ENCODE assay signal across 1 cellular context in genomic region chr19:7920520-7921301, GRCh38.
TF ChIP-seq lines count a peak whose summit lies in the region.

No MANE protein-coding gene starts in this region.

TF ChIP-seq in H1, 55 proteins besides CTCF, POLR2A, EP300 and RAD21:
- TF ChIP-seq TBP (IDR thresholded peaks at IDR 0.05; ENCODE audit: low read depth, low read length) (no peak), BACH1 (IDR thresholded peaks at IDR 0.05; ENCODE audit: low read length) (0 out of 2 replicates have a peak, but pooled peaks have one; percentile 3), SIX5 (IDR thresholded peaks at IDR 0.05; ENCODE audit: low read depth, low read length) (no peak), JUND (IDR thresholded peaks at IDR 0.05; ENCODE audit: low read length) (no peak), YY1 (IDR thresholded peaks at IDR 0.05; ENCODE audit: low read depth, low read length) (no peak), SP4 (IDR thresholded peaks at IDR 0.05; ENCODE audit: low read length) (no peak), SP1 (IDR thresholded peaks at IDR 0.05; ENCODE audit: low read depth, low read length) (no peak), SRF (IDR thresholded peaks at IDR 0.05; ENCODE audit: low read depth, low read length) (no peak), EZH2 (IDR thresholded peaks at IDR 0.05; ENCODE audit: low read depth, low read length, severe bottlenecking) (no peak), EGR1 (IDR thresholded peaks at IDR 0.05; ENCODE audit: borderline replicate concordance, low read depth, low read length) (peak; percentile 92), CHD7 (IDR thresholded peaks at IDR 0.05; ENCODE audit: insufficient replicate concordance, low read length) (no peak), POU5F1 (IDR thresholded peaks at IDR 0.05; ENCODE audit: low read depth, low read length) (no peak), FOSL1 (IDR thresholded peaks at IDR 0.05; ENCODE audit: insufficient read depth, low read depth, low read length) (no peak), CHD1 (IDR thresholded peaks at IDR 0.05; ENCODE audit: low read depth, low read length) (no peak), ZNF274 (IDR thresholded peaks at IDR 0.05; ENCODE audit: borderline replicate concordance, extremely low read depth, low read length) (no peak), CHD2 (IDR thresholded peaks at IDR 0.05; ENCODE audit: low read length) (no peak), JUN (IDR thresholded peaks at IDR 0.05; ENCODE audit: low read depth, low read length) (no peak), ATF2 (IDR thresholded peaks at IDR 0.05; ENCODE audit: low read length) (no peak), HDAC2 (IDR thresholded peaks at IDR 0.05; ENCODE audit: borderline replicate concordance in 1 of 2, low read depth in 2 of 2, low read length in 2 of 2) (no peak), CREB1 (IDR thresholded peaks at IDR 0.05) (no peak), NANOG (IDR thresholded peaks at IDR 0.05; ENCODE audit: insufficient read depth, low read depth, low read length, poor library complexity, severe bottlenecking) (no peak), CBX8 (IDR thresholded peaks at IDR 0.05; ENCODE audit: borderline replicate concordance, low read depth, low read length) (no peak), RFX5 (IDR thresholded peaks at IDR 0.05; ENCODE audit: borderline replicate concordance, low read depth, low read length) (no peak), ASH2L (IDR thresholded peaks at IDR 0.05; ENCODE audit: low read length) (no peak), CEBPB (IDR thresholded peaks at IDR 0.05; ENCODE audit: low read depth, low read length) (no peak), NRF1 (IDR thresholded peaks at IDR 0.05; ENCODE audit: low read depth, low read length) (no peak), TAF1 (IDR thresholded peaks at IDR 0.05; ENCODE audit: low read depth, low read length) (no peak; the same call in 1 of the 2 replicates), TAF7 (optimal IDR thresholded peaks at IDR 0.05; ENCODE audit: borderline replicate concordance, low read depth, low read length) (no peak), BCL11A (IDR thresholded peaks at IDR 0.05; ENCODE audit: low read depth in 2 of 2, low read length in 2 of 2) (no peak), USF2 (IDR thresholded peaks at IDR 0.05; ENCODE audit: low read length) (no peak), E2F6 (IDR thresholded peaks at IDR 0.05) (0 out of 2 replicates have a peak, but pooled peaks have one; percentile 12), GTF2F1 (IDR thresholded peaks at IDR 0.05; ENCODE audit: borderline replicate concordance, low read depth, low read length) (no peak), ATF3 (IDR thresholded peaks at IDR 0.05; ENCODE audit: insufficient read depth, low read depth, low read length) (no peak), SUZ12 (IDR thresholded peaks at IDR 0.05; ENCODE audit: low read length) (no peak), TEAD4 (IDR thresholded peaks at IDR 0.05; ENCODE audit: low read depth, low read length) (peak; percentile 52; the same call in 1 of the 2 replicates), MAX (IDR thresholded peaks at IDR 0.05) (peak; percentile 20; the same call in 1 of the 2 replicates), POLR2AphosphoS5 (IDR thresholded peaks at IDR 0.05; ENCODE audit: low read depth, low read length) (no peak), RNF2 (IDR thresholded peaks at IDR 0.05; ENCODE audit: borderline replicate concordance, low read depth, low read length, missing control alignments, poor library complexity, severe bottlenecking) (no peak), GABPA (IDR thresholded peaks at IDR 0.05; ENCODE audit: borderline replicate concordance, insufficient read depth, low read length) (no peak), KDM4A (IDR thresholded peaks at IDR 0.05; ENCODE audit: low read depth, low read length, severe bottlenecking) (no peak)
TF ChIP-seq in H1: peak in this region for 5.
